ENCODE assay signal across 28 cellular contexts in the genomic region with DNA sequence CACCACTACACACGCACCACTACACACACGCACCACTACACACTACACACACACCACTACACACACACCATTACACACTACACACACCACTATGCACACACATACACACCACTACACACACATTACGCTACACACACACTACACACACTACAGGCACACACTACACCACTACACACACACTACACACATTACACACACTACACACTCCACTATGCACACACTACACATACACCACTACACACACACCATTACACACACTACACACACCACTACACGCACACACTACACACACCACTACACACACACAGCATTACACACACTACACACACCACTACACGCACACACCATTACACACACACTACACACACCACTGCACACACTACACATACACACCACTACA.
"Had no signal": no experiment of that assay in that cellular context is flagged by ENCODE, and none has a peak within 500 bp of the region (broad histone marks: within the 10 kb centered on the region; RNA-seq: fewer than 3 reads in every experiment).

No MANE protein-coding gene starts in this region.

- H3K4me1 ChIP-seq: psoas muscle had no signal

- H3K27me3 ChIP-seq: left lung, ovary, spleen, tibial nerve, upper lobe of right lung, uterus had no signal

- H3K9me3 ChIP-seq: esophagus squamous epithelium, heart right ventricle, left lung, ovary, psoas muscle, spleen, thoracic aorta, tibial nerve, upper lobe of right lung, uterus had no signal

- H3K27ac ChIP-seq: coronary artery, esophagus squamous epithelium, heart right ventricle, left lung, ovary, psoas muscle, skin epidermis, spleen, thoracic aorta, tibial nerve, upper lobe of right lung, uterus had no signal

- DNase-seq: dermis blood vessel endothelial cell; effector memory CD4-positive, alpha-beta T cell; esophagus squamous epithelium; foreskin melanocyte; glutamatergic neuron; heart right ventricle; hippocampal formation; left cardiac atrium; left lung; mesendoderm; nephron progenitor cell; occipital lobe; ovary; posterior cingulate gyrus; psoas muscle; right cardiac atrium; spleen; stimulated activated CD4-positive, alpha-beta T cell treated with anti-CD3 and anti-CD28 coated beads, Interleukin-4, amount 100 ng/mL, for 4 hours; stimulated activated naive B cell treated with anti-CD40 and anti-IgM and Interleukin-4, amounts not matched to agents 10 μg/mL and 1 μg/mL and 100 μg/mL, for 72 hours; upper lobe of right lung; uterus had no signal

- H3K4me3 ChIP-seq: coronary artery, esophagus squamous epithelium, heart right ventricle, left lung, ovary, psoas muscle, skin epidermis, spleen, thoracic aorta, tibial nerve, upper lobe of right lung, uterus had no signal

- H3K36me3 ChIP-seq: ovary, thoracic aorta, upper lobe of right lung, uterus had no signal

- ATAC-seq: heart right ventricle; left cardiac atrium; left lung; naive thymus-derived CD8-positive, alpha-beta T cell; psoas muscle; right cardiac atrium; stimulated activated naive B cell treated with anti-CD40 and anti-IgM and Interleukin-4, amounts not matched to agents 10 μg/mL and 1 μg/mL and 100 μg/mL, for 72 hours; upper lobe of right lung had no signal

- FAIRE-seq: endometrium, islet of Langerhans had no signal
